In the genomic region with DNA sequence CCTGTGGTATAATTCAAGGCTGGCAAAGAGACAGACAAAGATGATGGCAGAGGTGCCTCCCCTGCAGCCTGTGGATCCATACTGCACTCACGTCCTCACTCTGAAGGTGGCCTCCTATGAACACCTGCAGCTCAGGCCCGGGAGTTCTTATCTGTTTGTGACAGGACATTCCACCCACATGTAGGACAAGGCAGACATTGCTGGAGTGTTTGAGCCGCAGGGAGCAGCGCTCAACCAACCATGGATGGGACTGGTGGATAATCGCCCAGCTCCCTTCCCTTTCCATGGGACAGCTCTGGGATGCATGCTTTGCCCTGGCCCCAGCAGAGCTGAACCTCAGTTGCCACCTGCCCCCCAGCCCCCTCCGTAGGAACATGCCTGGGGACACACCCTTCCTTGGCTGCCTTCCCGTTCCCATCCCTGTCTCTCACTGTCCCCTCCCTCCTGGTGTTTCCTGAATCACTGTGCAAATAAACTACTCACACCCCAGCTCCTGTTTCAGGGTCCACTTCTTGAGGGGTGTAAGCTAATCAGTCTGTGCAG, we compare ENCODE assay signal across 12 cellular contexts. TPM values are rescaled to one million over a fixed set of nuclear protein-coding genes. Genes with fewer than 3 reads are reported as not detected.
A peak's percentile ranks its signal among the peaks of the same experiment; 100 is the strongest.
DNase-seq lines count a peak whose midpoint lies in the region; ATAC-seq, FAIRE-seq and TF ChIP-seq lines count a peak whose summit lies in the region.
"Had no signal": no experiment of that assay in that cellular context is flagged by ENCODE, and none has a peak within 500 bp of the region (broad histone marks: within the 10 kb centered on the region; RNA-seq: fewer than 3 reads in every experiment).

No MANE protein-coding gene starts in this region.

- no peaks in the 10 kb centered on the region for H3K27me3 ChIP-seq in bronchial epithelial cell (ENCODE audit: control insufficient read depth, insufficient read depth, low read length)
- H3K27me3 ChIP-seq: testis had no signal

- no peaks in the 10 kb centered on the region for H3K36me3 Mint-ChIP-seq in mesothelial cell of epicardium

- no peaks in the 10 kb centered on the region for H3K36me3 ChIP-seq in bronchial epithelial cell (ENCODE audit: control insufficient read depth, insufficient read depth, low read length)

- CTCF ChIA-PET in HEK293T (lab: Yijun Ruan, JAX), result interaction anchor here (0.6 to 2.3 kb wide), 6 partner anchors 13 to 1968 kb away, joined by 3 to 5 read pairs (median 3); no protein-coding TSS in a partner anchor

- H3K4me3 Mint-ChIP-seq in mesothelial cell of epicardium, result no peak overlapping the region

- TF ChIP-seq POLR2A in H54 (IDR thresholded peaks at IDR 0.05; ENCODE audit: low read depth, low read length), result no peak

- TF ChIP-seq CTCF in bronchial epithelial cell (IDR thresholded peaks at IDR 0.05; ENCODE audit: insufficient read depth, low read length, severe bottlenecking), result no peak
- no peak for TF ChIP-seq CTCF in mesothelial cell of epicardium (IDR thresholded peaks at IDR 0.05; ENCODE audit: unreplicated experiment)

- POLR2A ChIA-PET in HEK293T (lab: Yijun Ruan, JAX), result interaction anchor here (0.7 to 1.8 kb wide), 2 partner anchors 22 to 24 kb away, joined by 3 to 9 read pairs; a partner anchor contains a TSS

- DNase-seq in DMS153 (lab: John Stamatoyannopoulos, UW) (peak; percentile 66), NCI-H2029 (lab: John Stamatoyannopoulos, UW) (peak; percentile 53), bronchial epithelial cell (ENCODE audit: low read depth) (peak; percentile 85), mesothelial cell of epicardium (ENCODE audit: low spot score in 2 of 2, unreplicated experiment in 2 of 2) (no peak), H54 (ENCODE audit: insufficient read length, low spot score) (no peak), HEK293T (ENCODE audit: extremely low spot score) (no peak)
- DNase-seq in stimulated activated CD4-positive, alpha-beta T cell treated with anti-CD3 and anti-CD28 coated beads, Interleukin-1b, Interleukin-23, amount 100 ng/mL, for 48 hours, result no peak
- DNase-seq: activated CD4-positive, alpha-beta T cell treated with anti-CD3 and anti-CD28 coated beads, Interleukin-2, amount 50 U/mL, for 48 hours; testis had no signal

- H3K9me3 Mint-ChIP-seq in mesothelial cell of epicardium, result no peaks in the 10 kb centered on the region

- no peak overlapping the region for H3K4me3 ChIP-seq in bronchial epithelial cell (ENCODE audit: low read depth, low read length)
- H3K4me3 ChIP-seq: testis had no signal

- ATAC-seq in HG03432 (IDR thresholded peaks at IDR 0.05; ENCODE audit: unreplicated experiment), result no peak

- H3K27me3 Mint-ChIP-seq in mesothelial cell of epicardium (ENCODE audit: low read depth), result no peaks in the 10 kb centered on the region

- H3K27ac Mint-ChIP-seq in mesothelial cell of epicardium, result peak overlapping the region; percentile 39

- peaks cover 53% of the 10 kb centered on the region for H3K4me1 Mint-ChIP-seq in mesothelial cell of epicardium

- FAIRE-seq in bronchial epithelial cell (lab: Jason Lieb, UNC) (no peak), H54 (lab: Jason Lieb, UNC) (no peak)
- FAIRE-seq: endometrium, GM18507 had no signal

TF ChIP-seq in HEK293T, 16 proteins besides CTCF, POLR2A, EP300 and RAD21:
- TF ChIP-seq L3MBTL2 (conservative IDR thresholded peaks at IDR 0.05) (no peak), SP1 (IDR thresholded peaks at IDR 0.05) (no peak), HDGF (IDR thresholded peaks at IDR 0.05; ENCODE audit: borderline replicate concordance) (no peak), ZNF384 (IDR thresholded peaks at IDR 0.05) (no peak), FOXK2 (IDR thresholded peaks at IDR 0.05) (no peak), SUZ12 (IDR thresholded peaks at IDR 0.05) (no peak), ELF4 (IDR thresholded peaks at IDR 0.05) (no peak), NFRKB (IDR thresholded peaks at IDR 0.05) (no peak), FOXA1 (IDR thresholded peaks at IDR 0.05) (no peak), BHLHE40 (IDR thresholded peaks at IDR 0.05; ENCODE audit: borderline replicate concordance) (no peak), ARNT (IDR thresholded peaks at IDR 0.05) (no peak), FOXM1 (IDR thresholded peaks at IDR 0.05; ENCODE audit: borderline replicate concordance) (no peak), LEF1 (IDR thresholded peaks at IDR 0.05; ENCODE audit: borderline replicate concordance) (no peak), TARDBP (IDR thresholded peaks at IDR 0.05) (no peak)
- TF ChIP-seq, protein P1, sequence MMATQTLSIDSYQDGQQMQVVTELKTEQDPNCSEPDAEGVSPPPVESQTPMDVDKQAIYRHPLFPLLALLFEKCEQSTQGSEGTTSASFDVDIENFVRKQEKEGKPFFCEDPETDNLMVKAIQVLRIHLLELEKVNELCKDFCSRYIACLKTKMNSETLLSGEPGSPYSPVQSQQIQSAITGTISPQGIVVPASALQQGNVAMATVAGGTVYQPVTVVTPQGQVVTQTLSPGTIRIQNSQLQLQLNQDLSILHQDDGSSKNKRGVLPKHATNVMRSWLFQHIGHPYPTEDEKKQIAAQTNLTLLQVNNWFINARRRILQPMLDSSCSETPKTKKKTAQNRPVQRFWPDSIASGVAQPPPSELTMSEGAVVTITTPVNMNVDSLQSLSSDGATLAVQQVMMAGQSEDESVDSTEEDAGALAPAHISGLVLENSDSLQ (IDR thresholded peaks at IDR 0.05), result no peak

RNA-seq across cellular contexts. Expression of a gene that starts 22.2 kb away (rescaled TPM):
- 16.8 and 18.7 TPM in 2 replicates for total RNA-seq in bronchial epithelial cell
- 39.2 to 40.0 TPM (median 39.3 TPM) in 3 replicates for total RNA-seq in mesothelial cell of epicardium

RNA-seq across cellular contexts. Expression of a gene that starts 32.1 kb away (rescaled TPM):
- total RNA-seq in bronchial epithelial cell, result 1.1 and 1.3 TPM in 2 replicates
- 7.4 to 8.6 TPM (median 7.5 TPM) in 3 replicates for total RNA-seq in mesothelial cell of epicardium

Comparison
In these comparisons a context has a peak if more than half of its experiments do, and no peak if none do; other contexts are left out.
1. DNase-seq: peak in DMS153 (single experiment), NCI-H2029 (single experiment) and bronchial epithelial cell (single experiment); none in mesothelial cell of epicardium (0 of 2), stimulated activated CD4-positive, alpha-beta T cell treated with anti-CD3 and anti-CD28 coated beads, Interleukin-1b, Interleukin-23, amount 100 ng/mL, for 48 hours (single experiment), H54 (single experiment) and HEK293T (single experiment).